In genomic region chr10:48031390-48031789, GRCh38 we compare ENCODE assay signal across 9 cellular contexts. TPM values are rescaled to one million over a fixed set of nuclear protein-coding genes. Genes with fewer than 3 reads are reported as not detected.
A peak's percentile ranks its signal among the peaks of the same experiment; 100 is the strongest.
DNase-seq lines count a peak whose midpoint lies in the region; ATAC-seq and TF ChIP-seq lines count a peak whose summit lies in the region.
"Not testable (repeated sequence)": the region's sequence is repeated elsewhere in the genome, so short reads cannot be mapped to it uniquely, and the experiment has no call there.
"Had no signal": no experiment of that assay in that cellular context is flagged by ENCODE, and none has a peak within 500 bp of the region (broad histone marks: within the 10 kb centered on the region; RNA-seq: fewer than 3 reads in every experiment).

No MANE protein-coding gene starts in this region.

- TF ChIP-seq CTCF in esophagus muscularis mucosa (IDR thresholded peaks at IDR 0.05); lower lobe of right lung (IDR thresholded peaks at IDR 0.05); suprapubic skin (IDR thresholded peaks at IDR 0.05): not testable (repeated sequence)

- not testable (repeated sequence) for H3K27me3 ChIP-seq in esophagus muscularis mucosa; lower lobe of right lung (ENCODE audit: low read depth); suprapubic skin

- not testable (repeated sequence) for H3K4me1 ChIP-seq in esophagus muscularis mucosa, lower lobe of right lung, suprapubic skin

- not testable (repeated sequence) for ATAC-seq in lower lobe of right lung

- not testable (repeated sequence) for H3K9me3 ChIP-seq in esophagus muscularis mucosa, lower lobe of right lung, suprapubic skin

- H3K36me3 ChIP-seq in esophagus muscularis mucosa, lower lobe of right lung, suprapubic skin: not testable (repeated sequence)

- TF ChIP-seq POLR2A in esophagus muscularis mucosa (IDR thresholded peaks at IDR 0.05; ENCODE audit: low read depth); suprapubic skin (IDR thresholded peaks at IDR 0.05): not testable (repeated sequence)

- 100% methylated on average over 3 of the region's 19 CpGs for WGBS in esophagus muscularis mucosa
- WGBS in suprapubic skin, result no CpG with 5 or more reads among the region's 19 CpGs

- peak; percentile 0 for DNase-seq in CD1c-positive myeloid dendritic cell (ENCODE audit: extremely low spot score)
- peak; percentile 2 for DNase-seq in RPMI8226
- DNase-seq in esophagus muscularis mucosa (ENCODE audit: extremely low spot score), result peak; percentile 34
- peak; percentile 12 for DNase-seq in islet precursor cell
- DNase-seq in lower lobe of right lung, result peak; percentile 40
- DNase-seq in suprapubic skin (ENCODE audit: low spot score in 2 of 2), result peak; percentile 29 to 41

- intact Hi-C loops in esophagus muscularis mucosa (cut with DNase I); lower lobe of right lung (cut with DNase I): not testable (repeated sequence)

- TF ChIP-seq EP300 in esophagus muscularis mucosa (IDR thresholded peaks at IDR 0.05); suprapubic skin (IDR thresholded peaks at IDR 0.05): not testable (repeated sequence)

- not testable (repeated sequence) for H3K4me3 ChIP-seq in esophagus muscularis mucosa, lower lobe of right lung, suprapubic skin

- H3K27ac ChIP-seq in esophagus muscularis mucosa (replicated peaks in 1 of 4); lower lobe of right lung; suprapubic skin: not testable (repeated sequence)

RNA-seq across cellular contexts. Expression of gene FAM25C, which starts 31.8 kb away (rescaled TPM):
- not detected for total RNA-seq in esophagus muscularis mucosa
- not detected for total RNA-seq in lower lobe of right lung
- 100 to 1,000 TPM in 3 of 4 donors, 10 to 100 TPM in 1; 28.6 to 201 (median 120) TPM for total RNA-seq in suprapubic skin
- total RNA-seq: Caco-2; CD4-positive, CD25-positive, alpha-beta regulatory T cell; CD8-positive, alpha-beta T cell had no signal

Comparison
In these comparisons a context has a peak if more than half of its experiments do, and no peak if none do; other contexts are left out.
1. RNA of gene FAM25C, which starts 31.8 kb away (total RNA-seq): 28.6 to 201 TPM in suprapubic skin; not detected in esophagus muscularis mucosa and not detected in lower lobe of right lung (single experiment); every median in the first group is over 10 times any median in the second.
2. Peak in every context shown above with its lines, with median percentiles within 50 percentile points of each other: DNase-seq.